ENCODE assay signal across 8 cellular contexts in the genomic region with DNA sequence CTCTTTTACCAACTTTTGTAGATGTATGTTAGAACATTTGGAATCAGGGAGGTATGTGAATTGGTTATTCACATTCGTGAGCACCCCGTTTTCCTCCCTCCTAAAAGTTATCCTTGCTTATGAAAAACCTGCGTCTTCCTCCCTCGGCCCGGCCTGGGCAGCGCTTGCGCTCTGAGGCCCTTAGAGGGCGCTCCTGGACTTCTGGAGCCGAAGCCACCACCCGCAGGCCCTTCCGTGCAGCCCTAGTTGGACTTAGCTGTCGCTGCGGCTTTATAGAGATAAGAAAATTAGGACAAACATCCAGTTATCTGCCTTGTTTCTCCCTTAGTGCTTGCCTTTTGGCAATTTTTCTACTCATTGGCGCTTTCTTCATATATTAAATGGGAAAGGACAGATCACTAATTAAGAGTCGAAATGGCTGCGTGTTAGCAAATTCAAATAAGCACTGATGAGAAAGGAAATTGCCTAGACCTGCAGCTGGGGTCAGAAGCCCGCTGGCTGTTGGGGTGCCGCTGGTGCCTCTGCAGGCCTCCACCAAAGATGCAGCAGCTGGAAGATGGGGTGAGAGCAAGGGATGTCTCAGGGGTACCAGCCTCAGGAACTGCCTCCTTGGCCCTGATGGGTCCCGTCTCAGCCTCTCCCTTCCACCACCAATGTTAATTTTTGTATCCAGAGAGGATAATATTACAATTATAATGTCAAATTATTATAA. TPM values are rescaled to one million over a fixed set of nuclear protein-coding genes. Genes with fewer than 3 reads are reported as not detected.
DNase-seq lines count a peak whose midpoint lies in the region; ATAC-seq, FAIRE-seq and TF ChIP-seq lines count a peak whose summit lies in the region.

No MANE protein-coding gene starts in this region.

- no peak overlapping the region for H3K27ac ChIP-seq in colonic mucosa

- peak; percentile 63 for DNase-seq in NCI-H345 treated with DMSO at 0.1 percent for 48 hours (lab: John Stamatoyannopoulos, UW; ENCODE audit: unreplicated experiment)
- DNase-seq in activated CD4-positive, alpha-beta T cell treated with anti-CD3 and anti-CD28 coated beads, Interleukin-2, amount 50 U/mL, for 1 hour: peak; percentile 67
- peak; percentile 60 for DNase-seq in colonic mucosa
- peak; percentile 51 to 94 for DNase-seq in lower leg skin (ENCODE audit: low spot score in 2 of 2)
- DNase-seq in stimulated activated CD8-positive, alpha-beta memory T cell treated with anti-CD3 and anti-CD28 coated beads, Interleukin-12 subunit alpha, Interleukin-12 subunit beta, amount 100 ng/mL, for 1 hour (ENCODE audit: low read depth): peak; percentile 31

- intact Hi-C loops in colonic mucosa (cut with DNase I): loop anchor here (2.0 kb wide), 1 partner anchor 480 kb away; no protein-coding TSS in a partner anchor
- intact Hi-C loops in lower leg skin (cut with DNase I; ENCODE audit: low total_unique reads): loop anchor here (10.0 kb wide), 1 partner anchor 480 kb away; no protein-coding TSS in a partner anchor

- H3K27me3 ChIP-seq in colonic mucosa: peaks cover 31% of the 10 kb centered on the region

- WGBS in lower leg skin, 2 donors: 13 to 15% methylated on average over 19 of the region's 19 CpGs

- H3K9ac ChIP-seq in colonic mucosa (ENCODE audit: low read depth in 2 of 2, low read length in 2 of 2): no peak overlapping the region

- no peaks in the 10 kb centered on the region for H3K4me1 ChIP-seq in colonic mucosa

- H3K4me3 ChIP-seq in colonic mucosa: no peak overlapping the region
- no peak overlapping the region for H3K4me3 ChIP-seq in lower leg skin (ENCODE audit: low read depth, poor library complexity, severe bottlenecking)

- FAIRE-seq in A204.1 (lab: Jason Lieb, UNC): peak; percentile 23

- H3K9me3 ChIP-seq in colonic mucosa: no peaks in the 10 kb centered on the region

- TF ChIP-seq CTCF in colonic mucosa (IDR thresholded peaks at IDR 0.05) (peak; percentile 88), lower leg skin (IDR thresholded peaks at IDR 0.05) (peak in 1 of 3 donors; percentile 83)

- ATAC-seq in GM18502 (IDR thresholded peaks at IDR 0.05; ENCODE audit: poor library complexity, unreplicated experiment) (peak; percentile 83), HG03135 (IDR thresholded peaks at IDR 0.05; ENCODE audit: unreplicated experiment) (peak; percentile 72)

- TF ChIP-seq POLR2A in lower leg skin (IDR thresholded peaks at IDR 0.05): no peak

- H3K36me3 ChIP-seq in colonic mucosa: no peaks in the 10 kb centered on the region

RNA-seq across cellular contexts. Expression of a gene that starts 5.2 kb away (rescaled TPM):
- total RNA-seq in colonic mucosa (1 to 10 TPM in 1 of 2 donors, under 1 TPM in 1; 0.05 to 1.1 TPM), lower leg skin (1 to 10 TPM in 1 of 4 donors, under 1 TPM in 1, not detected in 2; 0.30 to 1.3 TPM)
